ENCODE assay signal across 1 cellular context in the genomic region with DNA sequence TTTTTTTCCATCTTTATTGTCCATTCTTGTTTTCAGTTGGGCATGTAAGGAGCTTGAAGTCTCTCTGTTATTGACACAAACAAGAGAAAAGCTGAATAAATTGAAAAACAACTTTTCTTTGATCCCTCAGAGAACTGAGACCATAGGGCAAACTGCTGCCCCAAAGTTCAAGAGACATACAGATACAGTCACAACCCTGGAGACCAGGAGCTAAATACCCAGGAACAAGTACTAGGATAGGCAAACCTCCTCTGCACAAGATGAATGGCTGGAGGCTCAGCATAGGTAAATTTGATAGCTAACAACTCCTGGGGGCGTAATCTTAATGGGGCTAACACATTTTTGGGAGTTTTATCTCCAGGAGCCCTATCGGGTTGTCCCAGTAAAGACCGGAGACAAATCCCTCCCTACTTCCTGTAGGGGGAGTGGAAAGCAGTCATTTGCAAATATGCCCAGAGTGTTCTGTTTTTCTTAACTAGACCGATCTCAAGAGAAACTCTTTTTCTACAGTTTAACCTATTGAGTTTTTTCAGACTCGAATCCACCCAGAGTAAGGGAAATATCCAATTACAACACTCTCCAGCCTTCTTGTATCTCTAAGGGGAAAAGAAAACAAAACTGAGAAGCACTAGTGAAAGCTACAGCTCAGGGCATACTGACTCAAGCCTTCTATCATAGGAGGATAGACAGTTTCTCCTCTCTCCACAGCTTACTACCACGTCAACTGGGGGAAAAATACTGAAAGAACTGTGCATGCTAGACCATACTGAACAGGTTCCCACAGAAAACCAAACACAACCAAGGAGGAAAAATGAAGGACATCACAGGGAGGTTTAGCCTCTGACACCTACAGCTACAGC.
TF ChIP-seq lines count a peak whose summit lies in the region.

No MANE protein-coding gene starts in this region.

TF ChIP-seq in IMR-90, 13 proteins besides CTCF, POLR2A, EP300 and RAD21 (continued from another document):
- TF ChIP-seq FOS (IDR thresholded peaks at IDR 0.05; ENCODE audit: low read depth, low read length) (no peak), SMC3 (IDR thresholded peaks at IDR 0.05; ENCODE audit: low read depth, low read length) (no peak), MAFK (IDR thresholded peaks at IDR 0.05; ENCODE audit: low read depth, low read length) (no peak), CHD1 (IDR thresholded peaks at IDR 0.05; ENCODE audit: low read depth, low read length) (no peak), CEBPB (IDR thresholded peaks at IDR 0.05; ENCODE audit: low read depth, low read length) (no peak), NFE2L2 (IDR thresholded peaks at IDR 0.05; ENCODE audit: low read depth, low read length) (no peak), RFX5 (IDR thresholded peaks at IDR 0.05; ENCODE audit: low read depth, low read length) (no peak), MXI1 (IDR thresholded peaks at IDR 0.05; ENCODE audit: borderline replicate concordance, low read depth, low read length) (no peak), RCOR1 (IDR thresholded peaks at IDR 0.05; ENCODE audit: insufficient replicate concordance, low read length) (no peak), BHLHE40 (IDR thresholded peaks at IDR 0.05; ENCODE audit: low read depth, low read length) (no peak)
- TF ChIP-seq, protein P1, sequence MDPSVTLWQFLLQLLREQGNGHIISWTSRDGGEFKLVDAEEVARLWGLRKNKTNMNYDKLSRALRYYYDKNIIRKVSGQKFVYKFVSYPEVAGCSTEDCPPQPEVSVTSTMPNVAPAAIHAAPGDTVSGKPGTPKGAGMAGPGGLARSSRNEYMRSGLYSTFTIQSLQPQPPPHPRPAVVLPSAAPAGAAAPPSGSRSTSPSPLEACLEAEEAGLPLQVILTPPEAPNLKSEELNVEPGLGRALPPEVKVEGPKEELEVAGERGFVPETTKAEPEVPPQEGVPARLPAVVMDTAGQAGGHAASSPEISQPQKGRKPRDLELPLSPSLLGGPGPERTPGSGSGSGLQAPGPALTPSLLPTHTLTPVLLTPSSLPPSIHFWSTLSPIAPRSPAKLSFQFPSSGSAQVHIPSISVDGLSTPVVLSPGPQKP (IDR thresholded peaks at IDR 0.05; ENCODE audit: borderline replicate concordance, low read depth, low read length), result no peak
- TF ChIP-seq, protein P2, sequence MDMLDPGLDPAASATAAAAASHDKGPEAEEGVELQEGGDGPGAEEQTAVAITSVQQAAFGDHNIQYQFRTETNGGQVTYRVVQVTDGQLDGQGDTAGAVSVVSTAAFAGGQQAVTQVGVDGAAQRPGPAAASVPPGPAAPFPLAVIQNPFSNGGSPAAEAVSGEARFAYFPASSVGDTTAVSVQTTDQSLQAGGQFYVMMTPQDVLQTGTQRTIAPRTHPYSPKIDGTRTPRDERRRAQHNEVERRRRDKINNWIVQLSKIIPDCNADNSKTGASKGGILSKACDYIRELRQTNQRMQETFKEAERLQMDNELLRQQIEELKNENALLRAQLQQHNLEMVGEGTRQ (IDR thresholded peaks at IDR 0.05; ENCODE audit: low read depth, low read length), result no peak
TF ChIP-seq in IMR-90: peak in this region for 0.
